ENCODE assay signal across 1 cellular context in genomic region chr20:22490287-22491187, GRCh38.
TF ChIP-seq lines count a peak whose summit lies in the region.

No MANE protein-coding gene starts in this region.

TF ChIP-seq in HepG2, 621 proteins besides CTCF, POLR2A, EP300 and RAD21 (continued from another document and continues in another):
- TF ChIP-seq ZNF235 (CRISPR knock-in tag; IDR thresholded peaks at IDR 0.05; ENCODE audit: borderline replicate concordance): peak; percentile 39; the same call in 1 of the 2 replicates
- TF ChIP-seq ZFP90 (CRISPR knock-in tag; IDR thresholded peaks at IDR 0.05; ENCODE audit: borderline replicate concordance): peak; percentile 85; the same call in 1 of the 2 replicates
- peak; percentile 88 for TF ChIP-seq GATAD2A (CRISPR knock-in tag; IDR thresholded peaks at IDR 0.05)
- peak; percentile 99 for TF ChIP-seq HNRNPL (IDR thresholded peaks at IDR 0.05; ENCODE audit: low read depth, low read length)
- no peak for TF ChIP-seq FOXA1 (IDR thresholded peaks at IDR 0.05)
- TF ChIP-seq FOXA1 (CRISPR knock-in tag; IDR thresholded peaks at IDR 0.05): peak; percentile 95
- no peak for TF ChIP-seq PAWR (CRISPR knock-in tag; IDR thresholded peaks at IDR 0.05; ENCODE audit: borderline replicate concordance)
- 0 out of 2 replicates have a peak, but pooled peaks have one; percentile 34 for TF ChIP-seq ZNF780A (CRISPR knock-in tag; IDR thresholded peaks at IDR 0.05)
- TF ChIP-seq HMG20B (CRISPR knock-in tag; conservative IDR thresholded peaks at IDR 0.05): peak; percentile 81
- TF ChIP-seq RBFOX2 (IDR thresholded peaks at IDR 0.05; ENCODE audit: low read depth, low read length): peak; percentile 56
- TF ChIP-seq MXD3 (CRISPR knock-in tag; IDR thresholded peaks at IDR 0.05): peak; percentile 89; the same call in 1 of the 2 replicates
- no peak for TF ChIP-seq JARID2 (CRISPR knock-in tag; IDR thresholded peaks at IDR 0.05; ENCODE audit: insufficient replicate concordance)
- peak; percentile 81 for TF ChIP-seq ZHX1 (CRISPR knock-in tag; IDR thresholded peaks at IDR 0.05; ENCODE audit: low read depth)
- no peak for TF ChIP-seq CENPBD1 (CRISPR knock-in tag; IDR thresholded peaks at IDR 0.05; ENCODE audit: borderline replicate concordance, low read depth)
- no peak for TF ChIP-seq ADNP (CRISPR knock-in tag; IDR thresholded peaks at IDR 0.05)
- TF ChIP-seq EZH2 (conservative IDR thresholded peaks at IDR 0.05; ENCODE audit: low read depth, low read length): no peak
- TF ChIP-seq KDM5B (CRISPR knock-in tag; IDR thresholded peaks at IDR 0.05; ENCODE audit: borderline replicate concordance): peak; percentile 90
- peak; percentile 78; the same call in 1 of the 2 replicates for TF ChIP-seq MIER3 (CRISPR knock-in tag; IDR thresholded peaks at IDR 0.05; ENCODE audit: borderline replicate concordance)
- TF ChIP-seq ZNF776 (CRISPR knock-in tag; IDR thresholded peaks at IDR 0.05): no peak
- TF ChIP-seq WIZ (CRISPR knock-in tag; IDR thresholded peaks at IDR 0.05): no peak
- peak; percentile 26; the same call in 1 of the 2 replicates for TF ChIP-seq RFXAP (CRISPR knock-in tag; IDR thresholded peaks at IDR 0.05; ENCODE audit: borderline replicate concordance)
- TF ChIP-seq ZNF225 (CRISPR knock-in tag; IDR thresholded peaks at IDR 0.05): peak; percentile 89; the same call in 1 of the 2 replicates
- 0 out of 2 replicates have a peak, but pooled peaks have one; percentile 68 for TF ChIP-seq ZSCAN9 (CRISPR knock-in tag; IDR thresholded peaks at IDR 0.05; ENCODE audit: borderline replicate concordance)
- TF ChIP-seq ZNF431 (CRISPR knock-in tag; IDR thresholded peaks at IDR 0.05; ENCODE audit: borderline replicate concordance, low read depth): no peak; the same call in 1 of the 2 replicates
- TF ChIP-seq ZNF607 (CRISPR knock-in tag; IDR thresholded peaks at IDR 0.05; ENCODE audit: borderline replicate concordance): peak; percentile 95
- TF ChIP-seq MAX (IDR thresholded peaks at IDR 0.05): peak; percentile 97
- no peak for TF ChIP-seq ZNF30 (CRISPR knock-in tag; IDR thresholded peaks at IDR 0.05)
- TF ChIP-seq NKX3-1 (CRISPR knock-in tag; IDR thresholded peaks at IDR 0.05): no peak; the same call in none of the 2 replicates
- no peak for TF ChIP-seq TP53 (CRISPR knock-in tag; conservative IDR thresholded peaks at IDR 0.05)
- no peak for TF ChIP-seq HNRNPH1 (optimal IDR thresholded peaks at IDR 0.05; ENCODE audit: low read depth, low read length)
- peak; percentile 89 for TF ChIP-seq FOXA3 (CRISPR knock-in tag; IDR thresholded peaks at IDR 0.05)
- TF ChIP-seq KMT2B (CRISPR knock-in tag; IDR thresholded peaks at IDR 0.05): peak; percentile 57; the same call in 1 of the 2 replicates
- 0 out of 2 replicates have a peak, but pooled peaks have one; percentile 34 for TF ChIP-seq E2F5 (CRISPR knock-in tag; conservative IDR thresholded peaks at IDR 0.05)
- peak; percentile 97 for TF ChIP-seq SOX5 (CRISPR knock-in tag; IDR thresholded peaks at IDR 0.05; ENCODE audit: borderline replicate concordance)
- TF ChIP-seq RBM22 (optimal IDR thresholded peaks at IDR 0.05; ENCODE audit: low read length): no peak
- peak; percentile 81 for TF ChIP-seq ZNF577 (CRISPR knock-in tag; IDR thresholded peaks at IDR 0.05; ENCODE audit: borderline replicate concordance, low read depth)
- peak; percentile 89 for TF ChIP-seq ZFP91 (CRISPR knock-in tag; IDR thresholded peaks at IDR 0.05; ENCODE audit: borderline replicate concordance)
- peak; percentile 98 for TF ChIP-seq IKZF5 (CRISPR knock-in tag; IDR thresholded peaks at IDR 0.05)
- peak; percentile 13; the same call in 1 of the 2 replicates for TF ChIP-seq NFE2L1 (CRISPR knock-in tag; IDR thresholded peaks at IDR 0.05; ENCODE audit: borderline replicate concordance)
- TF ChIP-seq ZNF33A (CRISPR knock-in tag; IDR thresholded peaks at IDR 0.05; ENCODE audit: borderline replicate concordance): no peak
- no peak for TF ChIP-seq HDAC6 (IDR thresholded peaks at IDR 0.05; ENCODE audit: low read depth, low read length)
- no peak for TF ChIP-seq NFE2L2 (IDR thresholded peaks at IDR 0.05; ENCODE audit: low read length)
- TF ChIP-seq NFRKB (IDR thresholded peaks at IDR 0.05): no peak
- TF ChIP-seq TGIF2 (CRISPR knock-in tag; IDR thresholded peaks at IDR 0.05): peak; percentile 98
- TF ChIP-seq ZSCAN5A (CRISPR knock-in tag; IDR thresholded peaks at IDR 0.05; ENCODE audit: borderline replicate concordance): no peak; the same call in 1 of the 2 replicates
- no peak for TF ChIP-seq EED (CRISPR knock-in tag; IDR thresholded peaks at IDR 0.05)
- peak; percentile 73 for TF ChIP-seq ZEB1 (IDR thresholded peaks at IDR 0.05; ENCODE audit: insufficient replicate concordance, low read depth)
- TF ChIP-seq HMGA1 (CRISPR knock-in tag; conservative IDR thresholded peaks at IDR 0.05): peak; percentile 14; the same call in 1 of the 2 replicates
- peak; percentile 60 for TF ChIP-seq ZBTB42 (CRISPR knock-in tag; IDR thresholded peaks at IDR 0.05)
- TF ChIP-seq ZNF567 (CRISPR knock-in tag; IDR thresholded peaks at IDR 0.05; ENCODE audit: borderline replicate concordance): peak; percentile 96; the same call in 1 of the 2 replicates
- no peak for TF ChIP-seq ZNF101 (CRISPR knock-in tag; IDR thresholded peaks at IDR 0.05; ENCODE audit: borderline replicate concordance, low read depth)
- no peak for TF ChIP-seq SP1 (IDR thresholded peaks at IDR 0.05)
- TF ChIP-seq SP1 (CRISPR knock-in tag; IDR thresholded peaks at IDR 0.05): no peak
- TF ChIP-seq ZNF777 (CRISPR knock-in tag; IDR thresholded peaks at IDR 0.05): peak; percentile 33; the same call in 1 of the 2 replicates
- no peak for TF ChIP-seq ZBTB14 (CRISPR knock-in tag; IDR thresholded peaks at IDR 0.05)
- TF ChIP-seq ZNF891 (CRISPR knock-in tag; IDR thresholded peaks at IDR 0.05): peak; percentile 89
- peak; percentile 92 for TF ChIP-seq DRAP1 (CRISPR knock-in tag; IDR thresholded peaks at IDR 0.05)
- no peak; the same call in 1 of the 2 replicates for TF ChIP-seq PRDM4 (CRISPR knock-in tag; IDR thresholded peaks at IDR 0.05; ENCODE audit: borderline replicate concordance)
- no peak for TF ChIP-seq ZMYM2 (CRISPR knock-in tag; IDR thresholded peaks at IDR 0.05)
- TF ChIP-seq FOSL2 (CRISPR knock-in tag; IDR thresholded peaks at IDR 0.05): peak; percentile 75
- peak; percentile 61 for TF ChIP-seq CEBPG (CRISPR knock-in tag; IDR thresholded peaks at IDR 0.05)
- no peak for TF ChIP-seq ZNF382 (CRISPR knock-in tag; IDR thresholded peaks at IDR 0.05; ENCODE audit: borderline replicate concordance)
